ENCODE assay signal across 9 cellular contexts in genomic region chr20:6767166-6767535, GRCh38. TPM values are rescaled to one million over a fixed set of nuclear protein-coding genes. Genes with fewer than 3 reads are reported as not detected.
DNase-seq lines count a peak whose midpoint lies in the region; ATAC-seq, FAIRE-seq and TF ChIP-seq lines count a peak whose summit lies in the region.
"Had no signal": no experiment of that assay in that cellular context is flagged by ENCODE, and none has a peak within 500 bp of the region (broad histone marks: within the 10 kb centered on the region; RNA-seq: fewer than 3 reads in every experiment).

No MANE protein-coding gene starts in this region.

- TF ChIP-seq POLR2A in A549 (IDR thresholded peaks at IDR 0.05; ENCODE audit: low read length) (no peak), H1 (IDR thresholded peaks at IDR 0.05; ENCODE audit: control extremely low read depth in 1 of 2, low read depth in 2 of 2, low read length in 2 of 2) (no peak)

- no peaks in the 10 kb centered on the region for H3K36me3 Mint-ChIP-seq in naive thymus-derived CD8-positive, alpha-beta T cell

- CTCF ChIA-PET in A549 (lab: Yijun Ruan, JAX) (interaction anchor here (0.8 to 3.3 kb wide), 6 partner anchors 9 to 1955 kb away, joined by 3 to 21 read pairs (median 16); no protein-coding TSS in a partner anchor), H1 (lab: Charles Lee; ENCODE audit: partially characterized antibody) (interaction anchor here (1.2 to 3.5 kb wide), 14 partner anchors 14 to 583 kb away, joined by 3 to 20 read pairs (median 10); no protein-coding TSS in a partner anchor)

- H3K4me1 ChIP-seq in A549, result 0 out of 3 replicates have a peak, but pooled peaks cover 6% of the 10 kb centered on the region
- H3K4me1 ChIP-seq in HUES6 (ENCODE audit: control insufficient read depth, insufficient read depth, low read length), result peaks cover 41% of the 10 kb centered on the region
- H3K4me1 ChIP-seq in H1 (replicated peaks in 1 of 4; ENCODE audit: control insufficient read depth in 3 of 4, insufficient read depth in 4 of 4, low read length in 3 of 4), result peaks cover 5 to 22% (median 14%) of the 10 kb centered on the region in 4 experiments; a peak in 6 of 7 replicates

- H3K27ac Mint-ChIP-seq in naive thymus-derived CD8-positive, alpha-beta T cell, result no peak overlapping the region

- no peak overlapping the region for H4K5ac ChIP-seq in H1 (ENCODE audit: insufficient read length, low read depth, low read length)

- H3K4me2 ChIP-seq in A549 (peak overlapping the region; percentile 99), H1 (ENCODE audit: insufficient read depth in 1 of 2, low read depth in 2 of 2, low read length in 2 of 2) (peak overlapping the region; percentile 66 to 99)

- H3K56ac ChIP-seq in H1 (replicated peaks; ENCODE audit: insufficient read length, low read depth, low read length), result no peak overlapping the region

- no peak overlapping the region for H4K91ac ChIP-seq in H1 (replicated peaks; ENCODE audit: insufficient read length, low read length)

- H3K79me2 ChIP-seq in H1 (ENCODE audit: control insufficient read depth in 1 of 2, insufficient read depth in 2 of 2, low read length in 2 of 2), result 0 out of 4 replicates have a peak, but pooled peaks cover 0 to 8% of the 10 kb centered on the region in 2 experiments

- DNase-seq in A549 (ENCODE audit: low read depth in 1 of 2, low spot score in 1 of 2) (no peak), H1 (ENCODE audit: low read depth in 1 of 2, low spot score in 2 of 2) (no peak), cerebellar nuclear complex (lab: John Stamatoyannopoulos, UW) (no peak)
- no peak for DNase-seq in naive thymus-derived CD8-positive, alpha-beta T cell
- no peak for DNase-seq in NK-92 treated with Interleukin-12 subunit alpha and Interleukin-12 subunit beta, amount 100 ng/mL, for 24 hours (lab: John Stamatoyannopoulos, UW)
- DNase-seq: GF-D8 had no signal

- H2BK20ac ChIP-seq in H1 (ENCODE audit: low read length), result no peak overlapping the region

- peaks cover 12% of the 10 kb centered on the region; the same call in 1 of the 2 replicates for H3K36me3 ChIP-seq in HUES6 (ENCODE audit: control insufficient read depth, insufficient read depth, low read length)
- peaks cover 0 to 5% (median 0%) of the 10 kb centered on the region in 4 experiments; a peak in 1 of 8 replicates for H3K36me3 ChIP-seq in H1 (ENCODE audit: control insufficient read depth in 2 of 4, insufficient read depth in 4 of 4, low read length in 3 of 4)

- 6% methylated on average over 18 of the region's 26 CpGs for WGBS in A549 (ENCODE audit: missing lambda C conversion rate)
- 3% methylated on average over 14 of the region's 26 CpGs; no CpG with 5 or more reads in 1 of the 2 experiments for WGBS in H1 (ENCODE audit: extremely low coverage in 1 of 2, insufficient coverage in 1 of 2, insufficient read length in 1 of 2, insufficient replicate concordance in 2 of 2, low coverage in 1 of 2, low lambda C conversion rate in 2 of 2, missing lambda C conversion rate in 1 of 2), 2 experiments

- H4K8ac ChIP-seq in H1 (ENCODE audit: extremely low read depth, insufficient read depth, low read length), result no peak overlapping the region

- peaks cover 2 to 14% (median 9%) of the 10 kb centered on the region in 4 donors for H3K4me1 Mint-ChIP-seq in naive thymus-derived CD8-positive, alpha-beta T cell

- H3K23ac ChIP-seq in H1 (ENCODE audit: insufficient read length), result no peak overlapping the region

- H3K4me3 ChIP-seq in A549 (peak overlapping the region; percentile 67), HUES6 (ENCODE audit: low read depth, low read length) (peak overlapping the region; percentile 60), H1 (ENCODE audit: extremely low read depth in 1 of 4, insufficient read depth in 2 of 4, low read depth in 3 of 4, low read length in 4 of 4) (peak overlapping the region; percentile 32 to 75 (median 64))

- POLR2A ChIA-PET in A549 (lab: Yijun Ruan, JAX), result no interaction called here
- POLR2A ChIA-PET in H1 (lab: Charles Lee; ENCODE audit: partially characterized antibody), result interaction anchor here (1.2 kb wide), 1 partner anchor 59 kb away, joined by 3 read pairs; no protein-coding TSS in a partner anchor
- POLR2A ChIA-PET in naive thymus-derived CD8-positive, alpha-beta T cell (lab: Charles Lee), result no interaction called here

- peaks cover 23 to 59% (median 44%) of the 10 kb centered on the region in 5 donors for H3K27me3 Mint-ChIP-seq in naive thymus-derived CD8-positive, alpha-beta T cell

- TF ChIP-seq EP300 in A549 (IDR thresholded peaks at IDR 0.05), result no peak
- no peak for TF ChIP-seq EP300 in H1 (IDR thresholded peaks at IDR 0.05; ENCODE audit: borderline replicate concordance in 1 of 2, low read depth in 2 of 2, low read length in 2 of 2)

- peaks cover 22% of the 10 kb centered on the region for H3K23me2 ChIP-seq in H1 (ENCODE audit: low read depth, low read length)

- H2BK120ac ChIP-seq in H1 (replicated peaks; ENCODE audit: low read depth, low read length), result no peak overlapping the region

- FAIRE-seq in A549 (lab: Jason Lieb, UNC), result no peak
- FAIRE-seq in H1 (lab: Jason Lieb, UNC), result no peak

- H3K79me1 ChIP-seq in H1 (ENCODE audit: low read depth, low read length), result no peaks in the 10 kb centered on the region

- H3K9me3 Mint-ChIP-seq in naive thymus-derived CD8-positive, alpha-beta T cell, result peaks cover 0 to 7% (median 0%) of the 10 kb centered on the region in 9 donors

- H2BK15ac ChIP-seq in H1 (ENCODE audit: low read length), result no peak overlapping the region

- peaks cover 8% of the 10 kb centered on the region in 2 experiments for H4K20me1 ChIP-seq in H1 (replicated peaks in 1 of 2; ENCODE audit: control insufficient read depth in 1 of 2, insufficient read depth in 2 of 2, low read length in 2 of 2)

- 0 out of 2 replicates have a peak overlapping the region, but pooled peaks have one; percentile 24 for H2AFZ ChIP-seq in H1 (ENCODE audit: low read length)

- H2BK5ac ChIP-seq in H1 (ENCODE audit: low read depth, low read length), result no peak overlapping the region

- peak overlapping the region in 6 of 10 donors; percentile 4 to 50 (median 36) for H3K4me3 Mint-ChIP-seq in naive thymus-derived CD8-positive, alpha-beta T cell

- H3K9me3 ChIP-seq in A549, result no peaks in the 10 kb centered on the region
- H3K9me3 ChIP-seq in HUES6 (ENCODE audit: control insufficient read depth, insufficient read depth, low read depth, low read length), result no peaks in the 10 kb centered on the region
- no peaks in the 10 kb centered on the region for H3K9me3 ChIP-seq in H1 (ENCODE audit: insufficient read depth in 2 of 2, low read depth in 1 of 2, low read length in 1 of 2)

- no peak for ATAC-seq in A549
- ATAC-seq in naive thymus-derived CD8-positive, alpha-beta T cell, result no peak
- ATAC-seq in HG02798 (IDR thresholded peaks at IDR 0.05; ENCODE audit: poor library complexity, unreplicated experiment), result no peak
- ATAC-seq in HG03039 (IDR thresholded peaks at IDR 0.05; ENCODE audit: unreplicated experiment), result no peak

- H3K4ac ChIP-seq in H1 (replicated peaks; ENCODE audit: insufficient read length, low read depth, low read length), result no peak overlapping the region

- TF ChIP-seq RAD21 in A549 (conservative IDR thresholded peaks at IDR 0.05 in 1 of 2, IDR thresholded peaks at IDR 0.05 in 1 of 2), result no peak
- no peak for TF ChIP-seq RAD21 in H1 (IDR thresholded peaks at IDR 0.05 in 1 of 2, conservative IDR thresholded peaks at IDR 0.05 in 1 of 2; ENCODE audit: low read depth in 2 of 2, low read length in 2 of 2)

- peaks cover 52% of the 10 kb centered on the region for H3K27me3 ChIP-seq in HUES6 (ENCODE audit: control insufficient read depth, insufficient read depth, low read length)
- H3K27me3 ChIP-seq in H1 (replicated peaks in 1 of 4; ENCODE audit: control insufficient read depth in 3 of 4, extremely low read depth in 1 of 4, insufficient read depth in 3 of 4, low read length in 3 of 4), result peaks cover 3 to 36% (median 26%) of the 10 kb centered on the region in 4 experiments

- H3K9ac ChIP-seq in HUES6 (ENCODE audit: low read length) (peak overlapping the region; percentile 27), H1 (replicated peaks in 1 of 4; ENCODE audit: extremely low read depth in 1 of 4, low read depth in 3 of 4, low read length in 3 of 4) (no peak overlapping the region)

- no peak for TF ChIP-seq CTCF in A549 (IDR thresholded peaks at IDR 0.05)
- peak in 1 of 3 experiments; percentile 7; a peak in 2 of 4 replicates for TF ChIP-seq CTCF in H1 (IDR thresholded peaks at IDR 0.05; ENCODE audit: control extremely low read depth in 1 of 3, insufficient read depth in 1 of 3, low read depth in 1 of 3, low read length in 3 of 3)

- H3K18ac ChIP-seq in H1 (ENCODE audit: extremely low read depth, low read length), result 0 out of 2 replicates have a peak overlapping the region, but pooled peaks have one; percentile 43

- H2BK12ac ChIP-seq in H1 (ENCODE audit: low read depth, low read length), result no peak overlapping the region

- no peak overlapping the region for H3K14ac ChIP-seq in H1 (ENCODE audit: insufficient read length)

- peak overlapping the region in 1 of 2 experiments; percentile 82; a peak in 4 of 6 replicates for H3K27ac ChIP-seq in A549
- no peak overlapping the region for H3K27ac ChIP-seq in HUES6 (ENCODE audit: low read depth, low read length)
- H3K27ac ChIP-seq in H1 (ENCODE audit: low read depth, low read length), result no peak overlapping the region

- no peak overlapping the region for H2AK5ac ChIP-seq in H1 (ENCODE audit: low read depth, low read length)

TF ChIP-seq in A549, 52 proteins besides CTCF, POLR2A, EP300 and RAD21 (continues in another document):
- no peak for TF ChIP-seq FOSB (CRISPR knock-in tag; IDR thresholded peaks at IDR 0.05)
- no peak for TF ChIP-seq GATA3 (IDR thresholded peaks at IDR 0.05; ENCODE audit: borderline replicate concordance)

RNA-seq across cellular contexts. Expression of gene BMP2, which starts 0.3 kb away (rescaled TPM):
- polyA plus RNA-seq in A549 (2011; rRNA removed), result 0.23 and 0.42 TPM in 2 replicates
- 0.11 and 0.12 TPM in 2 replicates for polyA plus RNA-seq in A549 (2012; cell fraction: cytosol; rRNA removed)
- 0.07 and 0.10 TPM in 2 replicates for polyA plus RNA-seq in A549 (2012; cell fraction: nucleus; rRNA removed)
- 0.09 to 0.20 TPM (median 0.19 TPM) in 3 replicates for polyA plus RNA-seq in A549 (2017; fragmentation: RNase III; extraction: RNeasy Plus Mini Kit Qiagen cat#74134 plus additional on column Dnase treatment)
- polyA minus RNA-seq in A549 (2011; rRNA and poly(A)+ RNA removed), result 0.24 and 0.41 TPM in 2 replicates
- 3.6 and 4.0 TPM in 2 replicates for total RNA-seq in H1 (2021; fragmentation: NEBNext Ultra II Directional; extraction: Animal tissue kit (Norgen Biotek cat#: 25700))
- polyA plus RNA-seq in H1 (2011; rRNA removed), result 1.8 TPM in 2 replicates
- 1.00 TPM for polyA plus RNA-seq in H1 (2011; cell fraction: cytosol; rRNA removed)
- polyA plus RNA-seq in H1 (2011; cell fraction: nucleus; rRNA removed), result 1.0 TPM
- polyA plus RNA-seq in H1 (2012, experiment 1 of 2), result 2.7 to 3.7 TPM (median 3.2 TPM) in 4 replicates
- polyA plus RNA-seq in H1 (2012, experiment 2 of 2), result 2.2 TPM
- 2.4 TPM for polyA plus RNA-seq in H1 (2013, experiment 1 of 2)
- 2.6 TPM for polyA plus RNA-seq in H1 (2013, experiment 2 of 2)
- polyA minus RNA-seq in H1 (2011; rRNA and poly(A)+ RNA removed), result 2.1 and 2.9 TPM in 2 replicates
- 1.9 TPM for polyA minus RNA-seq in H1 (2011; cell fraction: cytosol; rRNA and poly(A)+ RNA removed)
- 2.8 TPM for polyA minus RNA-seq in H1 (2011; cell fraction: nucleus; rRNA and poly(A)+ RNA removed)
- total RNA-seq in naive thymus-derived CD8-positive, alpha-beta T cell, result not detected
- not detected for polyA plus RNA-seq in naive thymus-derived CD8-positive, alpha-beta T cell
